1 cellular context compared by ENCODE assay signal in the genomic region with DNA sequence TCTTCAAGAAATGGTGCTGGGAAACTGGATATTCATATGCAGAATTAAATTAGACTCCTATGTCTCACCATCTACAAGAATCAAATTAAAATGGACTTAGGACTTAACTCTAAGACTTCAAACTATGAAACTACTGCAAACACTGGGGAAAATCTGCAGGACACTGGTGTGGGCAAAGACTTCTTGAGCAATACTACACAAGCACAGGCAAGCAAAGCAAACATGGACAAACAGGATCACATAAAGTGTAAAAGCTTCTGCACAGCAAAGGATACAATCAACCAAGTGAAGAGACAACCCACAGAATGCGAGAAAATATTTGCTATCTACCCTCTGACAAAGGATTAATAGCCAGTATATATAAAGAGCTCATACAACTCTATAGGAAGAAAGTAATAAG.
TF ChIP-seq lines count a peak whose summit lies in the region.

No MANE protein-coding gene starts in this region.

TF ChIP-seq in IMR-90, 13 proteins besides CTCF, POLR2A, EP300 and RAD21:
- TF ChIP-seq RCOR1 (IDR thresholded peaks at IDR 0.05; ENCODE audit: insufficient replicate concordance, low read length) (no peak), NFE2L2 (IDR thresholded peaks at IDR 0.05; ENCODE audit: low read depth, low read length) (no peak), MAZ (IDR thresholded peaks at IDR 0.05; ENCODE audit: borderline replicate concordance, low read depth, low read length) (no peak), ELK1 (IDR thresholded peaks at IDR 0.05; ENCODE audit: borderline replicate concordance, low read depth, low read length) (no peak), RFX5 (IDR thresholded peaks at IDR 0.05; ENCODE audit: low read depth, low read length) (no peak), CHD1 (IDR thresholded peaks at IDR 0.05; ENCODE audit: low read depth, low read length) (no peak), MAFK (IDR thresholded peaks at IDR 0.05; ENCODE audit: low read depth, low read length) (no peak), USF2 (IDR thresholded peaks at IDR 0.05; ENCODE audit: low read depth, low read length) (no peak), BHLHE40 (IDR thresholded peaks at IDR 0.05; ENCODE audit: low read depth, low read length) (no peak), SMC3 (IDR thresholded peaks at IDR 0.05; ENCODE audit: low read depth, low read length) (no peak), MXI1 (IDR thresholded peaks at IDR 0.05; ENCODE audit: borderline replicate concordance, low read depth, low read length) (no peak), CEBPB (IDR thresholded peaks at IDR 0.05; ENCODE audit: low read depth, low read length) (no peak), FOS (IDR thresholded peaks at IDR 0.05; ENCODE audit: low read depth, low read length) (no peak)
